In the genomic region with DNA sequence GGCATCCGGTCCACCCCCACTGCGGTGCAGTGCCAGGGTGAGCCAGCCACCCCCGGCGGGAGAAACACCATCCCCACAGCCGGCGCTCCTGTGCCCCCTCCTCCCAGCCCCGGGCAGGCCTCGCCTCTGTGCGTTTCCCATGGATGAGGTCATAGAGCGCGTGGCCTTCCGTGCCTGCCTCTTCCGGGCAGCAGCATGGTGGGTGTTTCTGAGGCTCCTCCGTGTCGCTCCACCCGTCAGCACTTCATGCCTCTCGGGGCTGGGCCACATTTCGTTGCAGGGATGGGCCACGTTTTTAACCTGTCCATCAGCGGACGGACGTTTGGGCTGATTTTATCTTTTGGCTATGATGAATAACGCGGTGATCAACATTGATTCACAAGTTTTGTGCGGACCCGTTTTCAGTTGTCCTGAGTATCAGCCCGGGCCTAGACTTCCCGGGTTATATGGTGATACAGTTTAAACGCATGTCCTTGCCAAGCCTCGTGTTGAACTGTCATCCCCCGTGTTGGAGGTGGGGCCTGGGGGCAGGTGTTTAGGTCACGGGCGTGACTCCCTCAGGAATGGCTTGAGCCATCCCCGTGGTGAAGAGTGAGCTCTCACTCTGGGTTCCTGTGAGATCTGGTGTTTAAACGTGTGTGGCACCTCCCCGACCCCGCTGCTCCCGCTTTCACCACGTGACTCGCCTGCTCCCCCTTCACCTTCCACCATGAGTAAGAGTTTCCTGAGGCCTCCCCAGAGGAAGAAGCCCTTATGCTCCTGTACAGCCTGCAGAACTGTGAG, we compare ENCODE assay signal across 14 cellular contexts.
DNase-seq lines count a peak whose midpoint lies in the region; ATAC-seq and TF ChIP-seq lines count a peak whose summit lies in the region.
"Had no signal": no experiment of that assay in that cellular context is flagged by ENCODE, and none has a peak within 500 bp of the region (broad histone marks: within the 10 kb centered on the region; RNA-seq: fewer than 3 reads in every experiment).

No MANE protein-coding gene starts in this region.

- no peaks in the 10 kb centered on the region for H4K20me1 ChIP-seq in PC-3 (ENCODE audit: low read length)

- TF ChIP-seq CTCF in PC-3 (conservative IDR thresholded peaks at IDR 0.05; ENCODE audit: low read depth, low read length) (no peak), vagina (IDR thresholded peaks at IDR 0.05) (no peak)

- H3K27ac ChIP-seq in PC-3 (ENCODE audit: low read length) (no peak overlapping the region), vagina (no peak overlapping the region)
- H3K27ac ChIP-seq: uterus had no signal

- no peaks in the 10 kb centered on the region for H3K36me3 ChIP-seq in PC-3 (ENCODE audit: low read depth, low read length)
- H3K36me3 ChIP-seq in vagina, result no peaks in the 10 kb centered on the region
- H3K36me3 ChIP-seq: adrenal gland, heart right ventricle, uterus had no signal

- intact Hi-C loops in PC-3 (cut with micrococcal nuclease), result no loop called here
- intact Hi-C loops in vagina (cut with DNase I), result no loop called here

- no peak overlapping the region for H3K4me2 ChIP-seq in PC-3 (ENCODE audit: low read length)

- BruUV-seq in PC-3 (replicated peaks; lab: Mats Ljungman, UMichigan), result no TSS peak

- TF ChIP-seq POLR2A in vagina (IDR thresholded peaks at IDR 0.05), result no peak

- ATAC-seq in PC-3, result no peak
- ATAC-seq: heart right ventricle, SK-N-SH treated with all-trans-retinoic acid at 6 μM for 48 hours had no signal

- POLR2A ChIA-PET in PC-3 (lab: Charles Lee; ENCODE audit: unreplicated experiment), result no interaction called here

- no peaks in the 10 kb centered on the region for H3K9me2 ChIP-seq in PC-3 (replicated peaks; ENCODE audit: low read length)

- H3F3A ChIP-seq in PC-3 (ENCODE audit: low read length, unreplicated experiment), result no peaks in the 10 kb centered on the region

- CTCF ChIA-PET in PC-3 (lab: Charles Lee), result no interaction called here

- DNase-seq in activated T-cell treated with anti-CD3 and anti-CD28 coated beads for 48 hours (ENCODE audit: low read depth), result peak; percentile 22
- DNase-seq in activated T-cell treated with anti-CD3 and anti-CD28 coated beads for 4 hours, result no peak
- peak; percentile 32 for DNase-seq in PC-3
- peak; percentile 24 for DNase-seq in fibroblast of gingiva (ENCODE audit: low read depth)
- DNase-seq in stimulated activated CD8-positive, alpha-beta memory T cell treated with anti-CD3 and anti-CD28 coated beads, Interleukin-4, amount 100 ng/mL, for 48 hours, result peak; percentile 60
- no peak for DNase-seq in hippocampal formation (lab: John Stamatoyannopoulos, UW)
- no peak for DNase-seq in Ammon's horn (ENCODE audit: low spot score)
- no peak for DNase-seq in vagina (ENCODE audit: extremely low spot score in 2 of 2)
- DNase-seq: activated CD4-positive, alpha-beta T cell treated with anti-CD3 and anti-CD28 coated beads for 1 hour; EL had no signal

- no peaks in the 10 kb centered on the region for H3K79me2 ChIP-seq in PC-3 (ENCODE audit: low read length)

- H3K4me3 ChIP-seq in PC-3 (ENCODE audit: low read length) (no peak overlapping the region), vagina (no peak overlapping the region)
- H3K4me3 ChIP-seq: adrenal gland, heart right ventricle, uterus had no signal

- peaks cover 21% of the 10 kb centered on the region for H3K4me1 ChIP-seq in PC-3 (ENCODE audit: insufficient read depth, low read length)
- H3K4me1 ChIP-seq in vagina, result peaks cover 16% of the 10 kb centered on the region
- H3K4me1 ChIP-seq: uterus had no signal

- no peak overlapping the region for H3K9ac ChIP-seq in PC-3 (ENCODE audit: low read length)

- 0 out of 2 replicates have a peak, but pooled peaks cover 4% of the 10 kb centered on the region for H3K9me3 ChIP-seq in PC-3 (ENCODE audit: low read length)
- H3K9me3 ChIP-seq in vagina, result no peaks in the 10 kb centered on the region
- H3K9me3 ChIP-seq: adrenal gland, uterus had no signal

- no peak overlapping the region for H2AFZ ChIP-seq in PC-3 (ENCODE audit: low read length)

- no peaks in the 10 kb centered on the region for H3K27me3 ChIP-seq in PC-3 (ENCODE audit: low read length)
- no peaks in the 10 kb centered on the region for H3K27me3 ChIP-seq in vagina
- H3K27me3 ChIP-seq: adrenal gland, heart right ventricle, uterus had no signal

Comparison
In these comparisons a context has a peak if more than half of its experiments do, and no peak if none do; other contexts are left out.
1. DNase-seq: peak in activated T-cell treated with anti-CD3 and anti-CD28 coated beads for 48 hours (single experiment), PC-3 (single experiment), fibroblast of gingiva (single experiment) and stimulated activated CD8-positive, alpha-beta memory T cell treated with anti-CD3 and anti-CD28 coated beads, Interleukin-4, amount 100 ng/mL, for 48 hours (single experiment); none in activated T-cell treated with anti-CD3 and anti-CD28 coated beads for 4 hours (single experiment), hippocampal formation (0 of 2), Ammon's horn (single experiment) and vagina (0 of 2).